In the genomic region with DNA sequence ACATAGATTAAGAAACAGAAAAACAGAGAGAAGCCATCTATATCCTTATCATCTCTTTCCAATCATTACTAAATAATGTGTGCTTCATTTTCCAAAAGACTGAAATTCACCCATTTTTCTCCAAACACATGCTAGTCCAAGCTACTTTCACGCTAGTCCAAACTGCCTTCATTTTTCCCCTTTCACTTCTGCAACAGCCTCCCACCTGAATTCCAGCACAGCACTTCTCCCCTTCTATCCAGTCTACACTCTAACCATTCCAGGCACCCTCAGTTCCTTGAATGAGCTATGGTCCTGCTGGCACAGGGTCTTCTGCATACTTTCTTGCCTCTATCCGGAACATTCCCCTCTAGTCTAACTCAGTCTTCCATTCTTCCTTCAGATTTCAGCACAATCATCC, we compare ENCODE assay signal across 8 cellular contexts.
"Had no signal": no experiment of that assay in that cellular context is flagged by ENCODE, and none has a peak within 500 bp of the region (broad histone marks: within the 10 kb centered on the region; RNA-seq: fewer than 3 reads in every experiment).

No MANE protein-coding gene starts in this region.

- FAIRE-seq: HTR-8/SVneo had no signal

- H3K27ac Mint-ChIP-seq: IgD-negative memory B cell had no signal

- H3K4me2 ChIP-seq: KMS-11 had no signal

- DNase-seq: IMR-90, Karpas-422, KBM-7, KG1 had no signal

- H3K9ac ChIP-seq: KMS-11 had no signal

- H3K36me3 Mint-ChIP-seq: IgD-negative memory B cell had no signal

- H3K4me1 Mint-ChIP-seq: IgD-negative memory B cell had no signal

- H3K27ac ChIP-seq: HL-60, KMS-11 had no signal

- H3K4me3 Mint-ChIP-seq: IgD-negative memory B cell had no signal
